ENCODE assay signal across 8 cellular contexts in genomic region chr6:130697661-130698535, GRCh38.
A peak's percentile ranks its signal among the peaks of the same experiment; 100 is the strongest.
DNase-seq lines count a peak whose midpoint lies in the region; ATAC-seq and TF ChIP-seq lines count a peak whose summit lies in the region.

No MANE protein-coding gene starts in this region.

- H3K27ac Mint-ChIP-seq in T-cell, result no peak overlapping the region

- H3K9me3 Mint-ChIP-seq in T-cell, result peaks cover 0 to 6% (median 4%) of the 10 kb centered on the region in 3 donors

- H3K27me3 ChIP-seq in kidney epithelial cell (ENCODE audit: control insufficient read depth, insufficient read depth, low read length), result no peaks in the 10 kb centered on the region

- H3K4me3 ChIP-seq in kidney epithelial cell (ENCODE audit: low read depth, low read length), result no peak overlapping the region

- H3K36me3 ChIP-seq in kidney epithelial cell (ENCODE audit: control insufficient read depth, insufficient read depth, low read length), result no peaks in the 10 kb centered on the region

- H3K27me3 Mint-ChIP-seq in T-cell, result peaks cover 0 to 2% of the 10 kb centered on the region in 2 donors

- no peaks in the 10 kb centered on the region for H3K36me3 Mint-ChIP-seq in T-cell

- peak; percentile 95 for ATAC-seq in HG03571 (IDR thresholded peaks at IDR 0.05; ENCODE audit: unreplicated experiment)
- ATAC-seq in T-cell (replicated peaks in 1 of 4), result peak; percentile 84 to 94 (median 92)

- peak; percentile 69 for TF ChIP-seq CTCF in GM20000 (IDR thresholded peaks at IDR 0.05; ENCODE audit: extremely low read depth, missing control alignments)
- peak; percentile 84 for TF ChIP-seq CTCF in kidney epithelial cell (IDR thresholded peaks at IDR 0.05; ENCODE audit: insufficient read depth, low read length, poor library complexity, severe bottlenecking)

- POLR2A ChIA-PET in T-cell (lab: Charles Lee), result interaction anchor here in 1 of 2 donors (0.5 to 0.7 kb wide), 2 partner anchors 81 to 474 kb away, joined by 3 to 6 read pairs; no protein-coding TSS in a partner anchor

- peaks cover 46 to 53% (median 52%) of the 10 kb centered on the region in 3 donors for H3K4me1 Mint-ChIP-seq in T-cell

- peak; percentile 63 for DNase-seq in DMS53 (lab: John Stamatoyannopoulos, UW)
- DNase-seq in GM20000 (ENCODE audit: low spot score), result peak; percentile 65
- DNase-seq in T-cell, result peak in 31 of 34 experiments; percentile 6 to 56 (median 26)
- peak; percentile 71 for DNase-seq in astrocyte of the hippocampus (ENCODE audit: low read depth, low spot score)
- DNase-seq in kidney epithelial cell (ENCODE audit: low read depth), result no peak
- DNase-seq in stimulated activated CD4-positive, alpha-beta T cell treated with anti-CD3 and anti-CD28 coated beads, TNF-alpha, amount 100 ng/mL, for 1 hour (ENCODE audit: low read depth in 3 of 3, low spot score in 1 of 3), result peak in 2 of 3 donors; percentile 14 to 42
- DNase-seq in NCI-H510A treated with DMSO at 0.1 percent for 48 hours (lab: John Stamatoyannopoulos, UW), result no peak

- CTCF ChIA-PET in T-cell (lab: Charles Lee), result interaction anchor here (0.5 to 2.9 kb wide), 27 partner anchors 11 to 1646 kb away, joined by 3 to 19 read pairs (median 4); no protein-coding TSS in a partner anchor

- peak overlapping the region in 2 of 3 donors; percentile 11 to 13 for H3K4me3 Mint-ChIP-seq in T-cell

Comparison
In these comparisons a context has a peak if more than half of its experiments do, and no peak if none do; other contexts are left out.
1. DNase-seq: peak in DMS53 (single experiment), GM20000 (single experiment), T-cell (31 of 34), astrocyte of the hippocampus (single experiment) and stimulated activated CD4-positive, alpha-beta T cell treated with anti-CD3 and anti-CD28 coated beads, TNF-alpha, amount 100 ng/mL, for 1 hour (2 of 3); none in kidney epithelial cell (single experiment) and NCI-H510A treated with DMSO at 0.1 percent for 48 hours (single experiment).